In genomic region chr4:143377635-143378099, GRCh38 we compare ENCODE assay signal across 9 cellular contexts. TPM values are rescaled to one million over a fixed set of nuclear protein-coding genes. Genes with fewer than 3 reads are reported as not detected.
DNase-seq lines count a peak whose midpoint lies in the region; ATAC-seq, FAIRE-seq and TF ChIP-seq lines count a peak whose summit lies in the region.
"Had no signal": no experiment of that assay in that cellular context is flagged by ENCODE, and none has a peak within 500 bp of the region (broad histone marks: within the 10 kb centered on the region; RNA-seq: fewer than 3 reads in every experiment).

No MANE protein-coding gene starts in this region.

- DNase-seq in left ventricle myocardium inferior (no peak), cardiac septum (ENCODE audit: low spot score) (no peak), K562 (ENCODE audit: extremely low read depth in 1 of 4, low spot score in 3 of 4) (no peak), transverse colon (no peak), frontal cortex (ENCODE audit: low spot score in 2 of 2) (no peak), RWPE1 (ENCODE audit: low spot score) (no peak)
- DNase-seq in stimulated activated CD4-positive, alpha-beta T cell treated with anti-CD3 and anti-CD28 coated beads, Interleukin-4, amount 100 ng/mL, for 4 hours = no peak

- intact Hi-C loops in left ventricle myocardium inferior (cut with micrococcal nuclease) (no loop called here), cardiac septum (cut with DNase I) (loop anchor here (5.0 kb wide), 1 partner anchor 135 kb away; the partner anchor contains the start of gene SMARCA5), K562 (cut with micrococcal nuclease) (no loop called here), transverse colon (cut with DNase I; ENCODE audit: low total_unique reads) (no loop called here)

- TF ChIP-seq RAD21 in K562 (CRISPR knock-in tag; conservative IDR thresholded peaks at IDR 0.05 in 1 of 2, IDR thresholded peaks at IDR 0.05 in 1 of 2) = no peak

- H3K27ac ChIP-seq in left ventricle myocardium inferior (replicated peaks) = peak overlapping the region; percentile 88
- H3K27ac ChIP-seq in K562 (ENCODE audit: extremely low read depth, low read depth, low read length) = peak overlapping the region; percentile 23; the same call in 1 of the 3 replicates
- H3K27ac ChIP-seq in transverse colon = peak overlapping the region; percentile 51 to 81 (median 78)
- no peak overlapping the region for H3K27ac ChIP-seq in RWPE1

- TF ChIP-seq POLR2A in K562 (conservative IDR thresholded peaks at IDR 0.05) (no peak), transverse colon (IDR thresholded peaks at IDR 0.05) (no peak)

- no peak overlapping the region for H2AFZ ChIP-seq in K562 (ENCODE audit: low read depth, low read length)

- no TSS peak for BruUV-seq in K562 (replicated peaks; lab: Mats Ljungman, UMichigan)

- H3K4me2 ChIP-seq in K562 (ENCODE audit: insufficient read depth, low read length) = no peak overlapping the region; the same call in 1 of the 2 replicates

- FAIRE-seq in K562 (lab: Jason Lieb, UNC) = no peak
- FAIRE-seq in frontal cortex (lab: Jason Lieb, UNC) = no peak
- FAIRE-seq: bronchial epithelial cell had no signal

- H3K79me2 ChIP-seq in K562 (ENCODE audit: control insufficient read depth, insufficient read depth, low read length) = peaks cover 88% of the 10 kb centered on the region

- peak; percentile 71 for ATAC-seq in HG03095 (IDR thresholded peaks at IDR 0.05; ENCODE audit: unreplicated experiment)
- no peak for ATAC-seq in K562

- 53% methylated on average over 7 of the region's 7 CpGs for WGBS in K562 (ENCODE audit: insufficient coverage, low coverage, missing lambda C conversion rate)
- 46 to 67% methylated on average over 7 of the region's 7 CpGs for WGBS in transverse colon (ENCODE audit: low coverage in 1 of 2), 2 donors

- TF ChIP-seq EP300 in K562 (IDR thresholded peaks at IDR 0.05; ENCODE audit: low read length) (no peak), transverse colon (IDR thresholded peaks at IDR 0.05; ENCODE audit: low read depth) (peak; percentile 28)

- no peaks in the 10 kb centered on the region for H3K9me1 ChIP-seq in K562 (ENCODE audit: control insufficient read depth, insufficient read depth, low read length)

- H3K9me3 ChIP-seq in left ventricle myocardium inferior (replicated peaks) (no peaks in the 10 kb centered on the region), K562 (replicated peaks; ENCODE audit: control insufficient read depth, insufficient read depth, low read depth, low read length) (no peaks in the 10 kb centered on the region), transverse colon (no peaks in the 10 kb centered on the region)

- H3K36me3 ChIP-seq in left ventricle myocardium inferior (no peaks in the 10 kb centered on the region), K562 (ENCODE audit: control insufficient read depth, insufficient read depth, low read length) (no peaks in the 10 kb centered on the region; the same call in 2 of the 3 replicates), transverse colon (no peaks in the 10 kb centered on the region)

- H3K4me1 ChIP-seq in left ventricle myocardium inferior = peaks cover 100% of the 10 kb centered on the region
- peaks cover 10 to 34% of the 10 kb centered on the region in 2 experiments; a peak in 4 of 5 replicates for H3K4me1 ChIP-seq in K562 (replicated peaks in 1 of 2; ENCODE audit: control insufficient read depth in 2 of 2, insufficient read depth in 2 of 2, low read length in 2 of 2)
- peaks cover 50 to 79% (median 62%) of the 10 kb centered on the region in 4 donors for H3K4me1 ChIP-seq in transverse colon

- 0 out of 2 replicates have a peak, but pooled peaks cover 4% of the 10 kb centered on the region for H4K20me1 ChIP-seq in K562 (replicated peaks; ENCODE audit: control insufficient read depth, insufficient read depth, low read length)

- CTCF ChIA-PET in K562 (lab: Yijun Ruan, JAX; ENCODE audit: low intra/inter-chr PET ratio) (no interaction called here), RWPE1 (lab: Yijun Ruan, JAX) (no interaction called here)

- H3K27me3 ChIP-seq in left ventricle myocardium inferior (ENCODE audit: low read depth) (no peaks in the 10 kb centered on the region), K562 (ENCODE audit: control insufficient read depth in 2 of 2, insufficient read depth in 2 of 2, low read length in 2 of 2) (no peaks in the 10 kb centered on the region), transverse colon (no peaks in the 10 kb centered on the region)

- POLR2A ChIA-PET in K562 (lab: Yijun Ruan, JAX) = interaction anchor here (0.6 kb wide), 2 partner anchors 42 to 1180 kb away, joined by 3 to 4 read pairs; no protein-coding TSS in a partner anchor
- POLR2A ChIA-PET in RWPE1 (lab: Yijun Ruan, JAX; ENCODE audit: low non-redundant PET) = no interaction called here

- TF ChIP-seq CTCF in left ventricle myocardium inferior (IDR thresholded peaks at IDR 0.05; ENCODE audit: borderline replicate concordance) (no peak), K562 (IDR thresholded peaks at IDR 0.05 in 2 of 3, conservative IDR thresholded peaks at IDR 0.05 in 1 of 3; ENCODE audit: insufficient read depth in 2 of 3, low read depth in 1 of 3, low read length in 3 of 3) (no peak), transverse colon (IDR thresholded peaks at IDR 0.05) (no peak), RWPE1 (conservative IDR thresholded peaks at IDR 0.05; ENCODE audit: low read depth) (no peak)

- in situ Hi-C loops in K562 (cut with MboI) = no loop called here
- in situ Hi-C loops in transverse colon (cut with MboI; ENCODE audit: low pct_ligation_motif_present in 1 of 4, low pct_unique_long_range_greater_than_20kb in 1 of 4, low sequenced_read_pairs in 3 of 4) = no loop called here

- no peak overlapping the region for H3K9ac ChIP-seq in K562 (ENCODE audit: insufficient read depth in 1 of 2, low read depth in 2 of 2, low read length in 2 of 2)

- peak overlapping the region; percentile 33 for H3K4me3 ChIP-seq in left ventricle myocardium inferior
- no peak overlapping the region for H3K4me3 ChIP-seq in K562
- H3K4me3 ChIP-seq in transverse colon = no peak overlapping the region

TF ChIP-seq in K562, 482 proteins besides CTCF, POLR2A, EP300 and RAD21:
- TF ChIP-seq ASH1L (IDR thresholded peaks at IDR 0.05; ENCODE audit: borderline replicate concordance, low read depth, partially characterized antibody) (no peak), IRF9 (tag; IDR thresholded peaks at IDR 0.05) (no peak), ELK1 (CRISPR knock-in tag; IDR thresholded peaks at IDR 0.05) (no peak)
TF ChIP-seq in K562: peak in this region for 0.

RNA-seq across cellular contexts. Expression of gene GAB1, which starts 41.0 kb away (rescaled TPM):
- total RNA-seq in left ventricle myocardium inferior (87.1 TPM), cardiac septum (90.8 TPM), K562 (2014; rRNA removed) (5.3 and 8.9 TPM in 2 replicates), K562 (2014; rRNA removed; fragmentation: Illumina TruSeq; extraction: Trizol) (9.7 and 12.0 TPM in 2 replicates), K562 (2015; rRNA removed; fragmentation: Illumina TruSeq; extraction: Trizol) (8.0 and 8.7 TPM in 2 replicates), K562 (2021) (10.3 and 10.9 TPM in 2 replicates), transverse colon (10 to 100 TPM; 33.0 to 72.7 (median 62.2) TPM), frontal cortex (15.5 TPM)
- 25.0 and 56.0 TPM in 2 replicates for total RNA-seq in K562 (2011; cell fraction: chromatin; rRNA removed; ENCODE audit: low replicate concordance)
- 10.0 and 11.8 TPM in 2 replicates for total RNA-seq in K562 (2011; cell fraction: nucleolus; rRNA removed)
- total RNA-seq in K562 (2011; cell fraction: nucleoplasm; rRNA removed) = 25.5 and 30.8 TPM in 2 replicates
- polyA plus RNA-seq in K562 (2011; rRNA removed) (7.5 and 8.8 TPM in 2 replicates), K562 (2014; fragmentation: Illumina TruSeq; extraction: Trizol) (12.4 and 14.6 TPM in 2 replicates), K562 (2014; fragmentation: Nextera tagmentation; extraction: Ambion mirVana) (1 to 10 TPM; 1.3 to 2.2 TPM), K562 (2014; rRNA removed) (2.9 and 7.1 TPM in 2 replicates)
- polyA plus RNA-seq in K562 (2011; cell fraction: cytosol; rRNA removed) = 3.1 and 3.5 TPM in 2 replicates
- polyA plus RNA-seq in K562 (2011; cell fraction: nucleus; rRNA removed) = 14.7 and 16.9 TPM in 2 replicates
- 2.7 and 5.0 TPM in 2 replicates for polyA plus RNA-seq in K562 (2012)
- polyA minus RNA-seq in K562 (2011; rRNA and poly(A)+ RNA removed) = 17.5 and 25.5 TPM in 2 replicates
- 7.1 and 7.4 TPM in 2 replicates for polyA minus RNA-seq in K562 (2011; cell fraction: cytosol; rRNA and poly(A)+ RNA removed)
- 14.5 and 16.8 TPM in 2 replicates for polyA minus RNA-seq in K562 (2011; cell fraction: nucleus; rRNA and poly(A)+ RNA removed)
